8 cellular contexts compared by ENCODE assay signal in the genomic region with DNA sequence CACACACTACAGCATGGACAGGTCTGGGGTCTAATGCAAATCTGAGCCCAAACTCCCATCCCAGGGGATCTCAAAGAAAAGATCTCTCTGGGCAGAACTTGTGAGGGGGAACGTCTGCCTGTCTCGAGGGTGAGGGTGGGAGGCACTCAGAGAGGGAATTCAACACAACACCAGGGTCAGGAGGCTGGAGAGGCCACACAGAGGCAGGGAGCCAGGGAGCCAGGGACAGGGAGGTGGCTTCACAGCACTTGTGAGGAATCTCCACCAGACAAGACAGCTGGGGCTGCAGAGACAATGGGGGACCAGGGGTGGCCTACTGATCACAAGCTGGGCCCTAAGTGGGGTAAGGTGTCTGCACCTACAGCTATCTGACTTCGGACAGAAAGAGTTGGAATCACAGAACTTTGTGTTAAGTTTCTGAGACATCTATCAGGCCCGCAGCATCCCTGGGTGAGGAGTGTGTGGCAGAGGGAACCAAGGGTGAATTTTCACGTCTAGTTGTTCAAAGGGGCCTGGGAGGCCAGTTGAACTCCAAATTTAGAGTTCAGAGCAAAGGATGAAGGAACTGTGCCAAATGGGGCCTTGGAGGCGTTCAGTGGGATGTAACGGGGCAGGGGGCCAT. TPM values are rescaled to one million over a fixed set of nuclear protein-coding genes. Genes with fewer than 3 reads are reported as not detected.
DNase-seq lines count a peak whose midpoint lies in the region; ATAC-seq and TF ChIP-seq lines count a peak whose summit lies in the region.

No MANE protein-coding gene starts in this region.

- no peak for DNase-seq in HFFc6
- DNase-seq in activated CD8-positive, alpha-beta T cell treated with anti-CD3 and anti-CD28 coated beads, Interleukin-2, amount 10 ng/mL, durations not matched to agents 7 days and 5 days: no peak
- DNase-seq in stimulated activated effector memory CD8-positive, alpha-beta T cell treated with anti-CD3 and anti-CD28 coated beads, Interleukin-12 subunit alpha, Interleukin-12 subunit beta, amount 100 ng/mL, for 72 hours (ENCODE audit: low spot score in 2 of 2): no peak
- DNase-seq in SKM-1 treated with dmso at 0.1 percent for 144 hours (lab: John Stamatoyannopoulos, UW; ENCODE audit: unreplicated experiment): no peak
- DNase-seq in NCI-H2196 treated with DMSO at 0.1 percent for 48 hours (lab: John Stamatoyannopoulos, UW; ENCODE audit: unreplicated experiment): no peak
- DNase-seq in NCI-H1105 (lab: John Stamatoyannopoulos, UW): no peak

- ATAC-seq in activated CD8-positive, alpha-beta T cell treated with anti-CD3 and anti-CD28 coated beads, Interleukin-2, amount 10 ng/mL, durations not matched to agents 7 days and 5 days: no peak
- no peak for ATAC-seq in stimulated activated effector memory CD8-positive, alpha-beta T cell treated with anti-CD3 and anti-CD28 coated beads, Interleukin-12 subunit alpha, Interleukin-12 subunit beta, amount 100 ng/mL, for 72 hours
- no peak for ATAC-seq in GM21529 (IDR thresholded peaks at IDR 0.05; ENCODE audit: unreplicated experiment)

- peaks cover 20% of the 10 kb centered on the region for H3K36me3 Mint-ChIP-seq in HFFc6 (ENCODE audit: low read depth)
- H3K36me3 Mint-ChIP-seq in activated CD8-positive, alpha-beta T cell treated with anti-CD3 and anti-CD28 coated beads, Interleukin-2, amount 10 ng/mL, durations not matched to agents 7 days and 5 days (ENCODE audit: low read depth): peaks cover 31% of the 10 kb centered on the region
- H3K36me3 Mint-ChIP-seq in stimulated activated effector memory CD8-positive, alpha-beta T cell treated with anti-CD3 and anti-CD28 coated beads, Interleukin-12 subunit alpha, Interleukin-12 subunit beta, amount 100 ng/mL, for 72 hours: peaks cover 37% of the 10 kb centered on the region

- POLR2A ChIA-PET in activated CD8-positive, alpha-beta T cell treated with anti-CD3 and anti-CD28 coated beads, Interleukin-2, amount 10 ng/mL, durations not matched to agents 7 days and 5 days (lab: Charles Lee): interaction anchor here (0.6 to 2.4 kb wide), 3 partner anchors 13 to 88 kb away, joined by 3 to 17 read pairs (median 3); partner anchors contain the start of gene AKAP8L

- peak overlapping the region; percentile 81 for H3K4me3 ChIP-seq in iPS-11a (ENCODE audit: low read depth, low read length)

- CTCF ChIA-PET in activated CD8-positive, alpha-beta T cell treated with anti-CD3 and anti-CD28 coated beads, Interleukin-2, amount 10 ng/mL, durations not matched to agents 7 days and 5 days (lab: Charles Lee): interaction anchor here (1.2 to 4.0 kb wide), 2 partner anchors 12 to 36 kb away, joined by 3 to 41 read pairs; partner anchors contain the start of gene AKAP8L

- H3K4me3 Mint-ChIP-seq in HFFc6: peak overlapping the region; percentile 92
- peak overlapping the region; percentile 98 for H3K4me3 Mint-ChIP-seq in activated CD8-positive, alpha-beta T cell treated with anti-CD3 and anti-CD28 coated beads, Interleukin-2, amount 10 ng/mL, durations not matched to agents 7 days and 5 days
- H3K4me3 Mint-ChIP-seq in stimulated activated effector memory CD8-positive, alpha-beta T cell treated with anti-CD3 and anti-CD28 coated beads, Interleukin-12 subunit alpha, Interleukin-12 subunit beta, amount 100 ng/mL, for 72 hours: peak overlapping the region; percentile 96

- H3K27me3 Mint-ChIP-seq in HFFc6 (ENCODE audit: insufficient read depth): peaks cover 5% of the 10 kb centered on the region
- no peaks in the 10 kb centered on the region for H3K27me3 Mint-ChIP-seq in activated CD8-positive, alpha-beta T cell treated with anti-CD3 and anti-CD28 coated beads, Interleukin-2, amount 10 ng/mL, durations not matched to agents 7 days and 5 days (ENCODE audit: low read depth)

- no peak for TF ChIP-seq CTCF in HFFc6 (IDR thresholded peaks at IDR 0.05)

- H3K4me1 Mint-ChIP-seq in HFFc6 (ENCODE audit: low read depth): peaks cover 23% of the 10 kb centered on the region
- peaks cover 32% of the 10 kb centered on the region for H3K4me1 Mint-ChIP-seq in activated CD8-positive, alpha-beta T cell treated with anti-CD3 and anti-CD28 coated beads, Interleukin-2, amount 10 ng/mL, durations not matched to agents 7 days and 5 days (ENCODE audit: low read depth)
- peaks cover 41% of the 10 kb centered on the region for H3K4me1 Mint-ChIP-seq in stimulated activated effector memory CD8-positive, alpha-beta T cell treated with anti-CD3 and anti-CD28 coated beads, Interleukin-12 subunit alpha, Interleukin-12 subunit beta, amount 100 ng/mL, for 72 hours

- H3K27ac Mint-ChIP-seq in HFFc6: peak overlapping the region; percentile 86
- peak overlapping the region; percentile 97 for H3K27ac Mint-ChIP-seq in activated CD8-positive, alpha-beta T cell treated with anti-CD3 and anti-CD28 coated beads, Interleukin-2, amount 10 ng/mL, durations not matched to agents 7 days and 5 days
- H3K27ac Mint-ChIP-seq in stimulated activated effector memory CD8-positive, alpha-beta T cell treated with anti-CD3 and anti-CD28 coated beads, Interleukin-12 subunit alpha, Interleukin-12 subunit beta, amount 100 ng/mL, for 72 hours: peak overlapping the region; percentile 98

- H3K9me3 Mint-ChIP-seq in HFFc6: no peaks in the 10 kb centered on the region
- H3K9me3 Mint-ChIP-seq in activated CD8-positive, alpha-beta T cell treated with anti-CD3 and anti-CD28 coated beads, Interleukin-2, amount 10 ng/mL, durations not matched to agents 7 days and 5 days (ENCODE audit: insufficient read depth): no peaks in the 10 kb centered on the region
- H3K9me3 Mint-ChIP-seq in stimulated activated effector memory CD8-positive, alpha-beta T cell treated with anti-CD3 and anti-CD28 coated beads, Interleukin-12 subunit alpha, Interleukin-12 subunit beta, amount 100 ng/mL, for 72 hours: no peaks in the 10 kb centered on the region

RNA-seq across cellular contexts. Expression of gene AKAP8L, which starts 12.7 kb away (rescaled TPM):
- 10 to 100 TPM; 49.4 to 54.4 (median 52.0) TPM for total RNA-seq in HFFc6 (2021; fragmentation: NEBNext Ultra II Directional; extraction: Animal tissue kit (Norgen Biotek cat#: 25700))
- 10 to 100 TPM; 83.8 to 86.7 TPM for total RNA-seq in activated CD8-positive, alpha-beta T cell treated with anti-CD3 and anti-CD28 coated beads, Interleukin-2, amount 10 ng/mL, durations not matched to agents 7 days and 5 days

RNA-seq across cellular contexts. Expression of gene WIZ, which starts 18.2 kb away (rescaled TPM):
- 10 to 100 TPM; 39.3 to 54.3 (median 43.1) TPM for total RNA-seq in HFFc6 (2021; fragmentation: NEBNext Ultra II Directional; extraction: Animal tissue kit (Norgen Biotek cat#: 25700))
- total RNA-seq in activated CD8-positive, alpha-beta T cell treated with anti-CD3 and anti-CD28 coated beads, Interleukin-2, amount 10 ng/mL, durations not matched to agents 7 days and 5 days: 10 to 100 TPM; 31.6 to 32.7 TPM

RNA-seq across cellular contexts. Expression of gene RASAL3, which starts 32.8 kb away (rescaled TPM):
- not detected for total RNA-seq in HFFc6 (2021; fragmentation: NEBNext Ultra II Directional; extraction: Animal tissue kit (Norgen Biotek cat#: 25700))
- 100 to 1,000 TPM; 104 to 107 TPM for total RNA-seq in activated CD8-positive, alpha-beta T cell treated with anti-CD3 and anti-CD28 coated beads, Interleukin-2, amount 10 ng/mL, durations not matched to agents 7 days and 5 days

RNA-seq across cellular contexts. Expression of gene PGLYRP2, which starts 47.8 kb away (rescaled TPM):
- not detected for total RNA-seq in HFFc6 (2021; fragmentation: NEBNext Ultra II Directional; extraction: Animal tissue kit (Norgen Biotek cat#: 25700))
- not detected for total RNA-seq in activated CD8-positive, alpha-beta T cell treated with anti-CD3 and anti-CD28 coated beads, Interleukin-2, amount 10 ng/mL, durations not matched to agents 7 days and 5 days

RNA-seq across cellular contexts. Expression of gene AKAP8, which starts 51.9 kb away (rescaled TPM):
- total RNA-seq in HFFc6 (2021; fragmentation: NEBNext Ultra II Directional; extraction: Animal tissue kit (Norgen Biotek cat#: 25700)): 10 to 100 TPM; 22.8 to 31.2 (median 29.6) TPM
- 10 to 100 TPM; 47.4 to 48.0 TPM for total RNA-seq in activated CD8-positive, alpha-beta T cell treated with anti-CD3 and anti-CD28 coated beads, Interleukin-2, amount 10 ng/mL, durations not matched to agents 7 days and 5 days

Comparison
In these comparisons a context has a peak if more than half of its experiments do, and no peak if none do; other contexts are left out.
1. RNA of gene RASAL3, which starts 32.8 kb away (total RNA-seq): 104 to 107 TPM in activated CD8-positive, alpha-beta T cell treated with anti-CD3 and anti-CD28 coated beads, Interleukin-2, amount 10 ng/mL, durations not matched to agents 7 days and 5 days; not detected in HFFc6; every median in the first group is over 100 times any median in the second.
2. Peak in every context shown above with its lines, with median percentiles within 50 percentile points of each other: H3K27ac Mint-ChIP-seq and H3K4me3 Mint-ChIP-seq.